10 cellular contexts compared by ENCODE assay signal in genomic region chr19:50697414-50698124, GRCh38. TPM values are rescaled to one million over a fixed set of nuclear protein-coding genes. Genes with fewer than 3 reads are reported as not detected.
"Had no signal": no experiment of that assay in that cellular context is flagged by ENCODE, and none has a peak within 500 bp of the region (broad histone marks: within the 10 kb centered on the region; RNA-seq: fewer than 3 reads in every experiment).

No MANE protein-coding gene starts in this region.

- H3K36me3 ChIP-seq: HAP-1 had no signal

- DNase-seq: GM23248, GOT3, H7, IMR-90, KBM-7 had no signal

- H2AFZ ChIP-seq: GM23248 had no signal

- H3K4me1 ChIP-seq: HAP-1 had no signal

- H3K4me3 ChIP-seq: GM23248, HAP-1 had no signal

- FAIRE-seq: HTR-8/SVneo had no signal

- H3K4me2 ChIP-seq: KMS-11 had no signal

- ATAC-seq: HCT116 had no signal

- H3K27ac ChIP-seq: GM23248, KMS-11 had no signal

- H3K9ac ChIP-seq: GM23248, KMS-11 had no signal

- H3K9me3 ChIP-seq: HAP-1 had no signal

RNA-seq across cellular contexts. Expression of gene SHANK1, which starts 22.0 kb away (rescaled TPM):
- total RNA-seq: HT-29 had no signal

RNA-seq across cellular contexts. Expression of gene C19orf81, which starts 48.3 kb away (rescaled TPM):
- total RNA-seq: GM23248, HT-29, IMR-90 had no signal

RNA-seq across cellular contexts. Expression of gene SYT3, which starts 57.9 kb away (rescaled TPM):
- total RNA-seq: GM23248, HT-29, IMR-90 had no signal
- polyA plus RNA-seq: GM23248 had no signal
